Comparison of ENCODE assay signal across 15 cellular contexts in the genomic region with DNA sequence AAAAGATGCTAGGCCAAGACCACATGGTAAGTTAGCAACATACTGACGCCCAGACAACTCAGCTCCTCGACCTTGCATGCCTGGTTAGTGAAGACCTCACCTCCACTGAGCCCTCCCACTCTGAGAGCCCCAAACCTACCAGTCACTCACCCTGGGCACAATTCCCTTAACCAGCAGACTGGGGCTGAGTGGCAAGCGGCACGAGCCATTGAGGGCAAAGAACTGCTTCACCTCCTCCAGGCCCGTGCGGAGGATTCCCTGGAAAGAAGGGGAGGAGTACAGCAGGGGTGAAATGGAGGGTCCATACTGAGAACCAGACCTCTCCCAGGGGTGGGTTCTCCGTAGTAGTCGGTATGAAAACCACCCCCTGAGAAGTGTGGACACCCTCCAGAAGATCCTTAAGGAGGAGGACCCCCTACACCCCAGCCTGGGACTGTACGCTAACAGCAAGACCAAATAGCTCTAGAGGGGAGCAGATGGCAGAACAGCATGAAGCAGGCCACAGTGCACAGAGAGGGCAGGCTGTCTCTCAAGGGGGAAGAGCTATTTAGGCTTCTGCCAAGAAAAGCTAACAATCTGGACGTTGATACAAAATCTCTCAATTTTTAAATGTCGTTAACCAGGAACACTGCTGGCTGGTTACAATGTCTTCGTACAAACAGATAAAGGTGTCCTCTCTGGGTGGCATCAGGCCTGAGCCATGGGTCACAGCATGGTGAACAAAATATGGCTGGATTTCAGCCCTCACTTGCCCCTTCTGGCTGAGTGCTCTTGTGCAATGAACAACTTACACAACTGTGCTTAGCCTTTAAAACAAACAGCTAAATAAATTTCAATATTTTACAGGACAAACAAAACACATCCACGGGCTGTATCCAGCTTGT. TPM values are rescaled to one million over a fixed set of nuclear protein-coding genes. Genes with fewer than 3 reads are reported as not detected.
DNase-seq lines count a peak whose midpoint lies in the region; ATAC-seq, FAIRE-seq and TF ChIP-seq lines count a peak whose summit lies in the region.
"Had no signal": no experiment of that assay in that cellular context is flagged by ENCODE, and none has a peak within 500 bp of the region (broad histone marks: within the 10 kb centered on the region; RNA-seq: fewer than 3 reads in every experiment).

No MANE protein-coding gene starts in this region.

- POLR2A ChIA-PET in endothelial cell of umbilical vein (lab: Charles Lee): no interaction called here

- H3K9me3 Mint-ChIP-seq in memory B cell: no peaks in the 10 kb centered on the region
- H3K9me3 Mint-ChIP-seq: IgD-negative memory B cell, natural killer cell had no signal

- no TSS peak for BruUV-seq in endothelial cell of umbilical vein (replicated peaks; lab: Mats Ljungman, UMichigan)

- no peaks in the 10 kb centered on the region for H3K79me2 ChIP-seq in endothelial cell of umbilical vein (ENCODE audit: control insufficient read depth, insufficient read depth, low read length)

- no peak overlapping the region for H2AFZ ChIP-seq in endothelial cell of umbilical vein (ENCODE audit: low read depth, low read length)

- no peaks in the 10 kb centered on the region for H3K27me3 Mint-ChIP-seq in memory B cell

- no peak for TF ChIP-seq CTCF in endothelial cell of umbilical vein (IDR thresholded peaks at IDR 0.05; ENCODE audit: extremely low read depth in 1 of 2, insufficient read depth in 1 of 2, low read depth in 1 of 2, low read length in 2 of 2)

- no peaks in the 10 kb centered on the region for H3K27me3 ChIP-seq in endothelial cell of umbilical vein (ENCODE audit: control insufficient read depth in 2 of 2, insufficient read depth in 2 of 2, low read length in 2 of 2)
- H3K27me3 ChIP-seq in thymus (ENCODE audit: control insufficient read depth, insufficient read depth): no peaks in the 10 kb centered on the region

- peak; percentile 36 for DNase-seq in NCI-H82 (lab: John Stamatoyannopoulos, UW)
- DNase-seq in NCI-H82 treated with DMSO at 0.1 percent for 48 hours (lab: John Stamatoyannopoulos, UW; ENCODE audit: unreplicated experiment): no peak
- DNase-seq in endothelial cell of umbilical vein (ENCODE audit: low read depth, low spot score): no peak
- DNase-seq in memory B cell (ENCODE audit: low spot score in 2 of 2): no peak
- DNase-seq in amygdala (lab: John Stamatoyannopoulos, UW): no peak
- no peak for DNase-seq in retina
- no peak for DNase-seq in dermis blood vessel endothelial cell
- DNase-seq: natural killer cell; NCI-H187 treated with DMSO at 0.1 percent for 48 hours; OCI-M1; stimulated activated naive CD4-positive, alpha-beta T cell had no signal

- ATAC-seq in memory B cell (ENCODE audit: low read depth): no peak
- ATAC-seq: HCT116, natural killer cell had no signal

- H3K9me1 ChIP-seq in endothelial cell of umbilical vein (replicated peaks; ENCODE audit: control insufficient read depth, extremely low read depth, insufficient read depth, low read length): no peaks in the 10 kb centered on the region

- no peak for FAIRE-seq in endothelial cell of umbilical vein (lab: Jason Lieb, UNC)

- H3K9ac ChIP-seq in endothelial cell of umbilical vein (replicated peaks; ENCODE audit: extremely low read depth, insufficient read depth, low read length): no peak overlapping the region

- no peak for TF ChIP-seq POLR2A in endothelial cell of umbilical vein (IDR thresholded peaks at IDR 0.05; ENCODE audit: low read depth, low read length)

- no peaks in the 10 kb centered on the region for H4K20me1 ChIP-seq in endothelial cell of umbilical vein (replicated peaks; ENCODE audit: control insufficient read depth, extremely low read depth, insufficient read depth, low read length)

- peaks cover 12% of the 10 kb centered on the region for H3K4me1 Mint-ChIP-seq in memory B cell

- peak overlapping the region; percentile 35 for H3K27ac Mint-ChIP-seq in memory B cell
- H3K27ac Mint-ChIP-seq: natural killer cell had no signal

- no peak overlapping the region for H3K27ac ChIP-seq in endothelial cell of umbilical vein (ENCODE audit: insufficient read depth, low read depth, low read length)
- H3K27ac ChIP-seq in thymus (ENCODE audit: low read depth): peak overlapping the region; percentile 6
- H3K27ac ChIP-seq: 22Rv1 had no signal

- CTCF ChIA-PET in endothelial cell of umbilical vein (lab: Charles Lee): interaction anchor here (0.6 to 34.5 kb wide), 5 partner anchors 12 to 57 kb away, joined by 3 to 1267 read pairs (median 53); a partner anchor contains a TSS

- H3K4me1 ChIP-seq in endothelial cell of umbilical vein (ENCODE audit: control insufficient read depth, extremely low read depth, insufficient read depth, low read length) (peaks cover 42% of the 10 kb centered on the region), thymus (ENCODE audit: control insufficient read depth, insufficient read depth, low read length) (no peaks in the 10 kb centered on the region)

- peaks cover 0 to 40% of the 10 kb centered on the region in 2 experiments for H3K36me3 ChIP-seq in endothelial cell of umbilical vein (ENCODE audit: control insufficient read depth in 2 of 2, extremely low read depth in 1 of 2, insufficient read depth in 2 of 2, low read length in 2 of 2)
- peaks cover 88% of the 10 kb centered on the region for H3K36me3 ChIP-seq in thymus (ENCODE audit: control insufficient read depth, insufficient read depth)

- H3K36me3 Mint-ChIP-seq in memory B cell: peaks cover 42% of the 10 kb centered on the region

- H3K4me3 ChIP-seq in endothelial cell of umbilical vein (replicated peaks in 1 of 3; ENCODE audit: insufficient read depth in 1 of 3, low read depth in 1 of 3, low read length in 3 of 3) (no peak overlapping the region), thymus (ENCODE audit: low read length) (no peak overlapping the region)

- intact Hi-C loops in endothelial cell of umbilical vein (cut with micrococcal nuclease): loop anchor here (10.0 kb wide), 1 partner anchor 362 kb away; no protein-coding TSS in a partner anchor

- WGBS in thymus: 96% methylated on average over 13 of the region's 13 CpGs

- H3K9me3 ChIP-seq in endothelial cell of umbilical vein (replicated peaks; ENCODE audit: control insufficient read depth, insufficient read depth, low read length): no peaks in the 10 kb centered on the region
- no peaks in the 10 kb centered on the region for H3K9me3 ChIP-seq in thymus (ENCODE audit: control insufficient read depth)

- dilution Hi-C loops in endothelial cell of umbilical vein (cut with MboI; ENCODE audit: extremely low pct_ligation_motif_present, low sequenced_read_pairs): loop anchor here (10.0 kb wide), 1 partner anchor 62 kb away; no protein-coding TSS in a partner anchor

- H3K4me3 Mint-ChIP-seq in memory B cell: no peak overlapping the region
- H3K4me3 Mint-ChIP-seq: IgD-negative memory B cell, natural killer cell had no signal

- H3K4me2 ChIP-seq in endothelial cell of umbilical vein (ENCODE audit: insufficient read depth, low read length): peak overlapping the region; percentile 69

TF ChIP-seq in endothelial cell of umbilical vein, 7 proteins besides CTCF, POLR2A, EP300 and RAD21:
- TF ChIP-seq MYC (IDR thresholded peaks at IDR 0.05; ENCODE audit: low read depth, low read length): no peak
- TF ChIP-seq POLR2AphosphoS5 (IDR thresholded peaks at IDR 0.05; ENCODE audit: insufficient read depth, low read depth, low read length): no peak
- TF ChIP-seq EZH2 (IDR thresholded peaks at IDR 0.05; ENCODE audit: borderline replicate concordance, low read depth, low read length, severe bottlenecking): no peak
- TF ChIP-seq, protein P1, sequence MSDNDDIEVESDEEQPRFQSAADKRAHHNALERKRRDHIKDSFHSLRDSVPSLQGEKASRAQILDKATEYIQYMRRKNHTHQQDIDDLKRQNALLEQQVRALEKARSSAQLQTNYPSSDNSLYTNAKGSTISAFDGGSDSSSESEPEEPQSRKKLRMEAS (IDR thresholded peaks at IDR 0.05; ENCODE audit: insufficient read depth, insufficient read length): no peak
- no peak for TF ChIP-seq GATA2 (IDR thresholded peaks at IDR 0.05; ENCODE audit: insufficient read depth, insufficient read length, low read depth, low read length)
- no peak for TF ChIP-seq FOS (IDR thresholded peaks at IDR 0.05; ENCODE audit: borderline replicate concordance, insufficient read depth, low read length)
- TF ChIP-seq JUN (IDR thresholded peaks at IDR 0.05; ENCODE audit: borderline replicate concordance, insufficient read depth, insufficient read length, low read depth): no peak

RNA-seq across cellular contexts. Expression of a gene that starts 31.0 kb away (rescaled TPM):
- total RNA-seq in endothelial cell of umbilical vein (39.8 and 41.7 TPM in 2 replicates), dermis blood vessel endothelial cell (28.2 and 37.0 TPM in 2 replicates)
- polyA plus RNA-seq in endothelial cell of umbilical vein (15.4 and 16.8 TPM in 2 replicates), thymus (26.2 TPM)
- 17.9 and 19.4 TPM in 2 replicates for polyA plus RNA-seq in endothelial cell of umbilical vein (2011; cell fraction: cytosol; rRNA removed)
- 19.4 and 23.4 TPM in 2 replicates for polyA plus RNA-seq in endothelial cell of umbilical vein (2011; cell fraction: nucleus; rRNA removed)
- polyA plus RNA-seq in endothelial cell of umbilical vein (2012): 13.3 and 19.0 TPM in 2 replicates
- 38.0 and 39.1 TPM in 2 replicates for polyA minus RNA-seq in endothelial cell of umbilical vein
- polyA minus RNA-seq in endothelial cell of umbilical vein (2011; cell fraction: cytosol; rRNA and poly(A)+ RNA removed): 107 TPM
- 47.6 and 55.9 TPM in 2 replicates for polyA minus RNA-seq in endothelial cell of umbilical vein (2011; cell fraction: nucleus; rRNA and poly(A)+ RNA removed)

RNA-seq across cellular contexts. Expression of a gene that starts 52.0 kb away (rescaled TPM):
- total RNA-seq in endothelial cell of umbilical vein: 41.8 and 49.0 TPM in 2 replicates
- 33.7 and 36.3 TPM in 2 replicates for polyA plus RNA-seq in endothelial cell of umbilical vein
- polyA plus RNA-seq in endothelial cell of umbilical vein (2011; cell fraction: cytosol; rRNA removed): 19.6 and 22.7 TPM in 2 replicates
- polyA plus RNA-seq in endothelial cell of umbilical vein (2011; cell fraction: nucleus; rRNA removed): 66.4 and 67.8 TPM in 2 replicates
- 4.7 and 8.1 TPM in 2 replicates for polyA plus RNA-seq in endothelial cell of umbilical vein (2012)
- 87.9 and 88.7 TPM in 2 replicates for polyA minus RNA-seq in endothelial cell of umbilical vein
- 55.5 TPM for polyA minus RNA-seq in endothelial cell of umbilical vein (2011; cell fraction: cytosol; rRNA and poly(A)+ RNA removed)
- 89.1 and 98.8 TPM in 2 replicates for polyA minus RNA-seq in endothelial cell of umbilical vein (2011; cell fraction: nucleus; rRNA and poly(A)+ RNA removed)
- polyA plus RNA-seq in thymus: 12.6 TPM
- 29.3 and 37.3 TPM in 2 replicates for total RNA-seq in dermis blood vessel endothelial cell
